13 cellular contexts compared by ENCODE assay signal in the genomic region with DNA sequence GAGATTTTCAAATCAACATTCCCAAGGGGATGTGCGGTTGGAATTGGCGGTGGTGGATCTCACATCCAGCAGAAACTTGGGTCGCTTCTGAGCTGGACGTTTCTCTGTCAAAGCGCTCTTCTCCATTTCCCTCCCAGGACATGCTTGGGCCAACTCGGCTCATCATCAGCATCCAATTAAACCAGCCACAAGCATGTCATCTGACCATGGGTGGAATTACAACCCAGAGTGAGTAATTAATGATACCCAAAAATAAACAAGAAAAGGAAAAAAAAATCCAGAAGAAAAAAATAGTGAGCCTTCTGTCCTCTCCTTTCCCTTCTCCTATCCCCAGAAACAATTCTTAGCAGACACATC.
A peak's percentile ranks its signal among the peaks of the same experiment; 100 is the strongest.
DNase-seq lines count a peak whose midpoint lies in the region; ATAC-seq and TF ChIP-seq lines count a peak whose summit lies in the region.
"Had no signal": no experiment of that assay in that cellular context is flagged by ENCODE, and none has a peak within 500 bp of the region (broad histone marks: within the 10 kb centered on the region; RNA-seq: fewer than 3 reads in every experiment).

No MANE protein-coding gene starts in this region.

- H3K9me2 ChIP-seq in SK-N-SH (no peaks in the 10 kb centered on the region), hepatocyte (replicated peaks; ENCODE audit: insufficient read depth) (no peaks in the 10 kb centered on the region)

- H3K27ac ChIP-seq in SK-N-SH (ENCODE audit: low read depth in 2 of 2, low read length in 1 of 2) (peak overlapping the region; percentile 62 to 70), hepatocyte (peak overlapping the region; percentile 70), WERI-Rb-1 (no peak overlapping the region), adrenal gland (peak overlapping the region in 2 of 5 donors; percentile 39 to 50), mammary epithelial cell (ENCODE audit: insufficient read depth, low read depth, low read length) (no peak overlapping the region)

- no TSS peak for BruUV-seq in mammary epithelial cell (replicated peaks; lab: Mats Ljungman, UMichigan)

- H3K4me3 ChIP-seq in SK-N-SH (ENCODE audit: low read depth in 2 of 2, low read length in 1 of 2) (no peak overlapping the region), hepatocyte (no peak overlapping the region), WERI-Rb-1 (ENCODE audit: low read depth, low read length) (no peak overlapping the region), adrenal gland (no peak overlapping the region), mammary epithelial cell (replicated peaks in 1 of 3; ENCODE audit: insufficient read depth in 1 of 3, low read depth in 2 of 3, low read length in 3 of 3) (no peak overlapping the region)

- H3K4me1 ChIP-seq in SK-N-SH (ENCODE audit: control insufficient read depth in 1 of 2, insufficient read depth in 2 of 2, low read depth in 1 of 2, low read length in 1 of 2) (peaks cover 30 to 72% of the 10 kb centered on the region in 2 experiments), hepatocyte (ENCODE audit: insufficient read depth) (peaks cover 35% of the 10 kb centered on the region), adrenal gland (replicated peaks in 1 of 2) (peaks cover 18 to 45% of the 10 kb centered on the region in 2 donors), mammary epithelial cell (ENCODE audit: insufficient read depth, low read length) (peaks cover 5% of the 10 kb centered on the region)

- TF ChIP-seq CTCF in SK-N-SH (IDR thresholded peaks at IDR 0.05) (no peak), hepatocyte (IDR thresholded peaks at IDR 0.05; ENCODE audit: poor library complexity) (no peak), WERI-Rb-1 (IDR thresholded peaks at IDR 0.05; ENCODE audit: low read depth, low read length) (no peak), adrenal gland (IDR thresholded peaks at IDR 0.05) (no peak), mammary epithelial cell (conservative IDR thresholded peaks at IDR 0.05 in 1 of 2, IDR thresholded peaks at IDR 0.05 in 1 of 2; ENCODE audit: extremely low read depth in 1 of 2, insufficient read depth in 1 of 2, low read depth in 1 of 2, low read length in 2 of 2) (no peak)

- H3K9me3 Mint-ChIP-seq in stimulated activated memory B cell treated with anti-CD40 and anti-IgM and Interleukin-4, amounts not matched to agents 10 μg/mL and 1 μg/mL and 100 μg/mL, for 72 hours = no peaks in the 10 kb centered on the region
- H3K9me3 Mint-ChIP-seq: naive thymus-derived CD8-positive, alpha-beta T cell had no signal

- 80% methylated on average over 6 of the region's 6 CpGs for WGBS in SK-N-SH (ENCODE audit: low lambda C conversion rate)
- 78% methylated on average over 6 of the region's 6 CpGs for WGBS in hepatocyte (ENCODE audit: low lambda C conversion rate, missing lambda C conversion rate)
- 77 to 90% (median 86%) methylated on average over 6 of the region's 6 CpGs for WGBS in adrenal gland, 4 donors
- WGBS in mammary epithelial cell (ENCODE audit: low coverage, missing lambda C conversion rate) = 86% methylated on average over 3 of the region's 6 CpGs

- H3K9me3 ChIP-seq in SK-N-SH (no peaks in the 10 kb centered on the region), hepatocyte (ENCODE audit: low read depth) (no peaks in the 10 kb centered on the region), WERI-Rb-1 (ENCODE audit: severe bottlenecking) (no peaks in the 10 kb centered on the region), adrenal gland (replicated peaks in 1 of 3) (no peaks in the 10 kb centered on the region), mammary epithelial cell (replicated peaks; ENCODE audit: insufficient read depth, low read length) (no peaks in the 10 kb centered on the region)

- H3K27ac Mint-ChIP-seq in stimulated activated memory B cell treated with anti-CD40 and anti-IgM and Interleukin-4, amounts not matched to agents 10 μg/mL and 1 μg/mL and 100 μg/mL, for 72 hours = peak overlapping the region; percentile 21

- H3K27me3 ChIP-seq in SK-N-SH (ENCODE audit: insufficient read depth) (no peaks in the 10 kb centered on the region), hepatocyte (no peaks in the 10 kb centered on the region), WERI-Rb-1 (ENCODE audit: insufficient read depth, low read depth, severe bottlenecking) (no peaks in the 10 kb centered on the region), adrenal gland (no peaks in the 10 kb centered on the region), mammary epithelial cell (ENCODE audit: insufficient read depth, low read length) (no peaks in the 10 kb centered on the region)

- H3K36me3 Mint-ChIP-seq in stimulated activated memory B cell treated with anti-CD40 and anti-IgM and Interleukin-4, amounts not matched to agents 10 μg/mL and 1 μg/mL and 100 μg/mL, for 72 hours = peaks cover 8% of the 10 kb centered on the region

- H3F3A ChIP-seq in SK-N-SH (replicated peaks; ENCODE audit: insufficient read depth) = peaks cover 15% of the 10 kb centered on the region

- H3K27me3 Mint-ChIP-seq in stimulated activated memory B cell treated with anti-CD40 and anti-IgM and Interleukin-4, amounts not matched to agents 10 μg/mL and 1 μg/mL and 100 μg/mL, for 72 hours = no peaks in the 10 kb centered on the region
- H3K27me3 Mint-ChIP-seq: naive thymus-derived CD8-positive, alpha-beta T cell had no signal

- CTCF ChIA-PET in SK-N-SH (lab: Yijun Ruan, JAX) (interaction anchor here (1.1 to 1.4 kb wide), 4 partner anchors 18 to 488 kb away, joined by 3 to 6 read pairs (median 4); a partner anchor contains a TSS), mammary epithelial cell (lab: Charles Lee; ENCODE audit: low non-redundant PET) (no interaction called here)

- H3K79me2 ChIP-seq in SK-N-SH (ENCODE audit: insufficient read depth) = peaks cover 7% of the 10 kb centered on the region; the same call in 1 of the 2 replicates
- peaks cover 5% of the 10 kb centered on the region for H3K79me2 ChIP-seq in hepatocyte
- H3K79me2 ChIP-seq in mammary epithelial cell (ENCODE audit: insufficient read depth, low read length) = no peaks in the 10 kb centered on the region

- no peak for TF ChIP-seq EP300 in SK-N-SH (IDR thresholded peaks at IDR 0.05; ENCODE audit: borderline replicate concordance in 1 of 2, low read depth in 1 of 2, low read length in 1 of 2)

- peaks cover 87% of the 10 kb centered on the region for H3K4me1 Mint-ChIP-seq in stimulated activated memory B cell treated with anti-CD40 and anti-IgM and Interleukin-4, amounts not matched to agents 10 μg/mL and 1 μg/mL and 100 μg/mL, for 72 hours

- peak overlapping the region; percentile 47; the same call in 1 of the 2 replicates for H3K4me2 ChIP-seq in SK-N-SH
- H3K4me2 ChIP-seq in hepatocyte = peak overlapping the region; percentile 3
- no peak overlapping the region for H3K4me2 ChIP-seq in mammary epithelial cell (ENCODE audit: insufficient read depth, low read depth, low read length)

- POLR2A ChIA-PET in SK-N-SH (lab: Yijun Ruan, JAX) = interaction anchor here (1.5 kb wide), 1 partner anchor 18 kb away, joined by 5 read pairs; no protein-coding TSS in a partner anchor

- intact Hi-C loops in adrenal gland (cut with DNase I) = no loop called here
- intact Hi-C loops in mammary epithelial cell (cut with micrococcal nuclease) = no loop called here

- H4K20me1 ChIP-seq in SK-N-SH (ENCODE audit: insufficient read depth) = no peaks in the 10 kb centered on the region
- no peaks in the 10 kb centered on the region for H4K20me1 ChIP-seq in hepatocyte (ENCODE audit: insufficient read depth, poor library complexity, severe bottlenecking)
- H4K20me1 ChIP-seq in mammary epithelial cell (ENCODE audit: insufficient read depth, low read length) = no peaks in the 10 kb centered on the region

- TF ChIP-seq POLR2A in adrenal gland (IDR thresholded peaks at IDR 0.05) = no peak

- dilution Hi-C loops in mammary epithelial cell (cut with HindIII; ENCODE audit: low sequenced_read_pairs) = no loop called here

- H3K9ac ChIP-seq in SK-N-SH = peak overlapping the region; percentile 25; the same call in 1 of the 2 replicates
- no peak overlapping the region for H3K9ac ChIP-seq in mammary epithelial cell (ENCODE audit: insufficient read depth, low read length)

- no peak for TF ChIP-seq RAD21 in SK-N-SH (IDR thresholded peaks at IDR 0.05; ENCODE audit: low read length)

- H3K36me3 ChIP-seq in SK-N-SH (replicated peaks in 1 of 2; ENCODE audit: control insufficient read depth in 1 of 2, insufficient read depth in 2 of 2, low read length in 1 of 2) (peaks cover 0 to 2% of the 10 kb centered on the region in 2 experiments), hepatocyte (replicated peaks; ENCODE audit: insufficient read depth, low read depth) (no peaks in the 10 kb centered on the region), WERI-Rb-1 (no peaks in the 10 kb centered on the region), adrenal gland (replicated peaks in 1 of 2) (no peaks in the 10 kb centered on the region), mammary epithelial cell (ENCODE audit: insufficient read depth, low read length) (no peaks in the 10 kb centered on the region)

- no peak overlapping the region for H3K4me3 Mint-ChIP-seq in stimulated activated memory B cell treated with anti-CD40 and anti-IgM and Interleukin-4, amounts not matched to agents 10 μg/mL and 1 μg/mL and 100 μg/mL, for 72 hours
- H3K4me3 Mint-ChIP-seq: naive thymus-derived CD8-positive, alpha-beta T cell had no signal

- in situ Hi-C loops in mammary epithelial cell (cut with MboI; ENCODE audit: low sequenced_read_pairs in 2 of 2) = no loop called here

- DNase-seq in ELR (ENCODE audit: low read depth) = peak; percentile 23
- no peak for DNase-seq in SK-N-SH
- DNase-seq in hepatocyte (ENCODE audit: low spot score) = no peak
- no peak for DNase-seq in WERI-Rb-1
- DNase-seq in adrenal gland = no peak
- DNase-seq in NCI-H774 (lab: John Stamatoyannopoulos, UW) = no peak
- no peak for DNase-seq in mammary epithelial cell
- DNase-seq: amniotic stem cell; DMS 273 treated with DMSO at 0.1 percent for 48 hours; effector CD8-positive, alpha-beta T cell; naive thymus-derived CD8-positive, alpha-beta T cell; NCI-H2227 treated with DMSO at 0.1 percent for 48 hours had no signal

- no peak for ATAC-seq in stimulated activated memory B cell treated with anti-CD40 and anti-IgM and Interleukin-4, amounts not matched to agents 10 μg/mL and 1 μg/mL and 100 μg/mL, for 72 hours
- ATAC-seq: naive thymus-derived CD8-positive, alpha-beta T cell had no signal

- no peak overlapping the region for H2AFZ ChIP-seq in SK-N-SH (ENCODE audit: low read depth)
- H2AFZ ChIP-seq in hepatocyte = no peak overlapping the region
- no peak overlapping the region for H2AFZ ChIP-seq in mammary epithelial cell (ENCODE audit: low read depth, low read length)

TF ChIP-seq in SK-N-SH, 30 proteins besides CTCF, POLR2A, EP300 and RAD21:
- TF ChIP-seq MEF2A (IDR thresholded peaks at IDR 0.05; ENCODE audit: borderline replicate concordance, low read depth) = no peak
- TF ChIP-seq GATA2 (CRISPR knock-in tag; IDR thresholded peaks at IDR 0.05) = no peak
- TF ChIP-seq NRF1 (IDR thresholded peaks at IDR 0.05; ENCODE audit: low read depth, low read length) = no peak
- TF ChIP-seq SMC3 (IDR thresholded peaks at IDR 0.05; ENCODE audit: low read depth, low read length) = no peak
- TF ChIP-seq YY1 (IDR thresholded peaks at IDR 0.05; ENCODE audit: low read depth) = no peak

Comparison
In these comparisons a context has a peak if more than half of its experiments do, and no peak if none do; other contexts are left out.
1. H3K27ac ChIP-seq: peak in SK-N-SH (2 of 2) and hepatocyte (single experiment); none in WERI-Rb-1 (single experiment) and mammary epithelial cell (single experiment).